In genomic region chr11:124746621-124747243, GRCh38 we compare ENCODE assay signal across 8 cellular contexts. TPM values are rescaled to one million over a fixed set of nuclear protein-coding genes. Genes with fewer than 3 reads are reported as not detected.
DNase-seq lines count a peak whose midpoint lies in the region; ATAC-seq and TF ChIP-seq lines count a peak whose summit lies in the region.

No MANE protein-coding gene starts in this region.

- H3K4me1 ChIP-seq in neutrophil (ENCODE audit: control insufficient read depth in 1 of 2, insufficient read depth in 1 of 2, low read depth in 1 of 2, low read length in 1 of 2) (peaks cover 11 to 16% of the 10 kb centered on the region in 2 experiments), thoracic aorta (ENCODE audit: control insufficient read depth in 1 of 2, low read depth in 2 of 2) (peaks cover 0 to 14% of the 10 kb centered on the region in 2 donors)

- H3K9me3 ChIP-seq in neutrophil (no peaks in the 10 kb centered on the region), thoracic aorta (no peaks in the 10 kb centered on the region)

- DNase-seq in 8988T (peak; percentile 99), NCI-H774 (lab: John Stamatoyannopoulos, UW) (peak; percentile 82), fibroblast of pulmonary artery (ENCODE audit: low read depth) (peak; percentile 57), thoracic aorta (ENCODE audit: low spot score) (no peak)
- DNase-seq in activated T-cell treated with anti-CD3 and anti-CD28 coated beads, Interleukin-2, amount 50 U/mL, for 48 hours, result peak; percentile 82 to 86

- peak; percentile 28 for TF ChIP-seq CTCF in fibroblast of pulmonary artery (IDR thresholded peaks at IDR 0.05; ENCODE audit: low read length, missing control alignments)
- no peak for TF ChIP-seq CTCF in neutrophil (IDR thresholded peaks at IDR 0.05)
- no peak for TF ChIP-seq CTCF in thoracic aorta (IDR thresholded peaks at IDR 0.05)

- H3K36me3 ChIP-seq in neutrophil (no peaks in the 10 kb centered on the region), thoracic aorta (no peaks in the 10 kb centered on the region)

- ATAC-seq in GM18858 (IDR thresholded peaks at IDR 0.05; ENCODE audit: unreplicated experiment) (peak; percentile 82), HG03064 (IDR thresholded peaks at IDR 0.05; ENCODE audit: low read depth, unreplicated experiment) (peak; percentile 87), thoracic aorta (ENCODE audit: insufficient number of reproducible peaks, low FRiP score, low read depth) (no peak)

- peak overlapping the region; percentile 63 for H3K27ac ChIP-seq in neutrophil
- H3K27ac ChIP-seq in thoracic aorta, result no peak overlapping the region

- peak overlapping the region; percentile 51 for H3K4me3 ChIP-seq in fibroblast of pulmonary artery (replicated peaks; ENCODE audit: low read depth, low read length)
- peak overlapping the region; percentile 68 to 78 for H3K4me3 ChIP-seq in neutrophil (ENCODE audit: low read depth in 1 of 2, low read length in 1 of 2)
- H3K4me3 ChIP-seq in thoracic aorta, result peak overlapping the region; percentile 60

- H3K27me3 ChIP-seq in neutrophil (peaks cover 91% of the 10 kb centered on the region), thoracic aorta (replicated peaks; ENCODE audit: insufficient read depth) (no peaks in the 10 kb centered on the region)

RNA-seq across cellular contexts. Expression of gene VSIG2, which starts 5.3 kb away (rescaled TPM):
- 1 to 10 TPM; 1.2 to 2.7 TPM for total RNA-seq in thoracic aorta

RNA-seq across cellular contexts. Expression of gene NRGN, which starts 7.0 kb away (rescaled TPM):
- total RNA-seq in thoracic aorta, result 10 to 100 TPM in 1 of 2 donors, 1 to 10 TPM in 1; 7.3 to 17.5 TPM

RNA-seq across cellular contexts. Expression of gene ESAM, which starts 15.4 kb away (rescaled TPM):
- total RNA-seq in thoracic aorta, result 100 to 1,000 TPM in 1 of 2 donors, 10 to 100 TPM in 1; 54.2 to 116 TPM

RNA-seq across cellular contexts. Expression of gene MSANTD2, which starts 53.5 kb away (rescaled TPM):
- total RNA-seq in thoracic aorta, result 10 to 100 TPM; 16.4 to 29.4 TPM
